ENCODE assay signal across 1 cellular context in genomic region chr3:24981309-24981708, GRCh38.
TF ChIP-seq lines count a peak whose summit lies in the region.

No MANE protein-coding gene starts in this region.

TF ChIP-seq in HepG2, 621 proteins besides CTCF, POLR2A, EP300 and RAD21 (continued from another document):
- TF ChIP-seq ZNF318 (CRISPR knock-in tag; IDR thresholded peaks at IDR 0.05) (no peak), MIER2 (CRISPR knock-in tag; IDR thresholded peaks at IDR 0.05) (no peak), ZNF281 (CRISPR knock-in tag; IDR thresholded peaks at IDR 0.05; ENCODE audit: borderline replicate concordance) (peak; percentile 12; the same call in 1 of the 2 replicates), ZBTB21 (CRISPR knock-in tag; IDR thresholded peaks at IDR 0.05) (no peak), RERE (CRISPR knock-in tag; IDR thresholded peaks at IDR 0.05; ENCODE audit: low read depth) (no peak), STAT6 (CRISPR knock-in tag; IDR thresholded peaks at IDR 0.05; ENCODE audit: borderline replicate concordance) (no peak), ZBTB20 (CRISPR knock-in tag; IDR thresholded peaks at IDR 0.05; ENCODE audit: borderline replicate concordance, low read depth) (no peak), SP4 (CRISPR knock-in tag; IDR thresholded peaks at IDR 0.05) (no peak)
